ENCODE assay signal across 13 cellular contexts in the genomic region with DNA sequence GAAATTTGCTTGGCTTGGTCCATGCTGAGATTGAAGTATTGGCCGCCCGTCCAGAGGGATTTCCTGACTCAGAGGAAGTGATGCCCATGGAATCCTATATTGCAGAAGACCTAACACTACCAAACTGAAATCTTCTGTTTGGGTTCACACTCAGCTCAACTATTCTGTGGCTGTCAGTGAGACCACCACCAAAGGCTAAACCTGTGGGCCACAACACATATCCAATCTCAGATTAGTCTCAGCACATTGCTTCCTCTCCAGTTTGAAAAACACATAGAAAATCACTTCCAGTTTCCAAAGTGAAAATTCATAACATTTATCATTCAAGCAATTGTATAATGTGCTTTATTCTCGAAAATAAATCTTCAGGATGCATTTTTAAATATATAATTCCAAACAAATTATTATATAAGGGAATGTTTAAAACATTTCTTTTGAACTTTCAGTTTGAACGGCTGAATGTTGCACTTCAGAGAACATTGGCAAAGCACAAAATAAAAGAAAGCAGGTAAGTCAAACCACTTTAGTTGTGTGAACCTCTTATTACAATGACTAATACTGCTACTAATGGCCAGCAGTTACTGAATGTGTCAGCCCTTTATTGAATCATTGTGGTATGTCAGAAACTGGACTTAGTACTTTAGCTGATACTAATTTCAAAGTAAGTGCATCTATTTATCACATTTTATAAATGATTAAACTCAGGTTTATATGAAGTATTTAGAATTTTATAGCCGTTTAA. TPM values are rescaled to one million over a fixed set of nuclear protein-coding genes. Genes with fewer than 3 reads are reported as not detected.
DNase-seq lines count a peak whose midpoint lies in the region; ATAC-seq, FAIRE-seq and TF ChIP-seq lines count a peak whose summit lies in the region.
"Had no signal": no experiment of that assay in that cellular context is flagged by ENCODE, and none has a peak within 500 bp of the region (broad histone marks: within the 10 kb centered on the region; RNA-seq: fewer than 3 reads in every experiment).

No MANE protein-coding gene starts in this region.

- peaks cover 1 to 2% (median 2%) of the 10 kb centered on the region in 3 donors for H3K9me3 Mint-ChIP-seq in T-cell
- H3K9me3 Mint-ChIP-seq: GM23338 had no signal

- H3K27me3 ChIP-seq in BE2C = no peaks in the 10 kb centered on the region
- H3K27me3 ChIP-seq: spleen had no signal

- H3K36me3 ChIP-seq in BE2C = peaks cover 18% of the 10 kb centered on the region
- H3K36me3 ChIP-seq: spleen had no signal

- no peaks in the 10 kb centered on the region for H3K9me3 ChIP-seq in BE2C

- no peak for TF ChIP-seq POLR2A in GM12891 (IDR thresholded peaks at IDR 0.05; ENCODE audit: low read depth, low read length)

- CTCF ChIA-PET in T-cell (lab: Charles Lee) = no interaction called here

- ATAC-seq in GM18867 (IDR thresholded peaks at IDR 0.05; ENCODE audit: unreplicated experiment) = peak; percentile 91
- ATAC-seq in HG02610 (IDR thresholded peaks at IDR 0.05; ENCODE audit: unreplicated experiment) = peak; percentile 94
- ATAC-seq in T-cell (replicated peaks in 1 of 4) = no peak
- ATAC-seq: GM23338 had no signal

- H3K4me1 ChIP-seq in BE2C = no peaks in the 10 kb centered on the region; the same call in 1 of the 2 replicates
- H3K4me1 ChIP-seq: spleen had no signal

- DNase-seq in HT-29 (ENCODE audit: low spot score) (peak; percentile 56), kidney tubule cell (ENCODE audit: low spot score) (peak; percentile 87), NOMO-1 treated with dmso at 0.1 percent for 144 hours (lab: John Stamatoyannopoulos, UW; ENCODE audit: unreplicated experiment) (no peak), T-cell (no peak), GM12891 (ENCODE audit: insufficient read length, low spot score) (no peak), BE2C (no peak)
- DNase-seq: NCI-H510A treated with DMSO at 0.1 percent for 48 hours; spleen; stimulated activated naive CD4-positive, alpha-beta T cell treated with Interleukin-2 at 50 U/mL for 16 hours; SW 1271 had no signal

- no peaks in the 10 kb centered on the region for H3K36me3 Mint-ChIP-seq in T-cell

- H3K27me3 Mint-ChIP-seq in T-cell = peaks cover 0 to 5% of the 10 kb centered on the region in 2 donors

- no peak for FAIRE-seq in GM12891 (lab: Jason Lieb, UNC)

- TF ChIP-seq CTCF in BE2C (IDR thresholded peaks at IDR 0.05; ENCODE audit: low read depth, low read length) = no peak

- H3K4me3 ChIP-seq in BE2C (ENCODE audit: low read depth, low read length) = no peak overlapping the region
- H3K4me3 ChIP-seq: GM23338, spleen had no signal

- H3K4me3 Mint-ChIP-seq in T-cell = no peak overlapping the region
- H3K4me3 Mint-ChIP-seq: GM23338 had no signal

- POLR2A ChIA-PET in T-cell (lab: Charles Lee) = no interaction called here

- no peak overlapping the region for H3K27ac Mint-ChIP-seq in T-cell
- H3K27ac Mint-ChIP-seq: GM23338 had no signal

- no peaks in the 10 kb centered on the region for H3K4me1 Mint-ChIP-seq in T-cell

TF ChIP-seq in GM12891, 5 proteins besides CTCF, POLR2A, EP300 and RAD21:
- TF ChIP-seq PAX5 (IDR thresholded peaks at IDR 0.05; ENCODE audit: insufficient read depth, low read length, severe bottlenecking) (no peak), SPI1 (IDR thresholded peaks at IDR 0.05; ENCODE audit: low read depth, low read length) (no peak), POLR2AphosphoS5 (IDR thresholded peaks at IDR 0.05; ENCODE audit: low read depth, low read length) (no peak), POU2F2 (IDR thresholded peaks at IDR 0.05; ENCODE audit: low read depth, low read length) (no peak), TAF1 (IDR thresholded peaks at IDR 0.05; ENCODE audit: low read depth, low read length) (no peak)

RNA-seq across cellular contexts. Expression of gene GUCY1A1, which starts 37.0 kb away (rescaled TPM):
- 0.21 and 0.61 TPM in 2 replicates for total RNA-seq in HT-29 (2014; rRNA removed; shearing (Covaris generic))
- total RNA-seq in T-cell = under 1 TPM; 0.33 to 0.45 (median 0.44) TPM
- 0.27 TPM for polyA plus RNA-seq in GM12891 (2012; ENCODE audit: low read depth, missing spikeins)
- 16.9 TPM for polyA plus RNA-seq in BE2C (2012; ENCODE audit: insufficient read depth, insufficient read length, low read depth)
- total RNA-seq: GM23338 had no signal
- polyA plus RNA-seq: GM23338 had no signal

RNA-seq across cellular contexts. Expression of gene GUCY1B1, which starts 55.2 kb away (rescaled TPM):
- total RNA-seq in HT-29 (2014; rRNA removed; shearing (Covaris generic)) = not detected in 2 replicates
- 1 to 10 TPM in 1 of 5 donors, under 1 TPM in 4; 0.09 to 1.1 (median 0.12) TPM for total RNA-seq in T-cell
- polyA plus RNA-seq in GM12891 (2012; ENCODE audit: low read depth, missing spikeins) = 0.46 TPM
- polyA plus RNA-seq in BE2C (2012; ENCODE audit: insufficient read depth, insufficient read length, low read depth) = 8.7 TPM

Comparison
In these comparisons a context has a peak if more than half of its experiments do, and no peak if none do; other contexts are left out.
1. ATAC-seq: peak in GM18867 (single experiment) and HG02610 (single experiment); none in T-cell (0 of 4).
2. DNase-seq: peak in HT-29 (single experiment) and kidney tubule cell (single experiment); none in NOMO-1 treated with dmso at 0.1 percent for 144 hours (single experiment), T-cell (0 of 34), GM12891 (single experiment) and BE2C (single experiment).